20 cellular contexts compared by ENCODE assay signal in the genomic region with DNA sequence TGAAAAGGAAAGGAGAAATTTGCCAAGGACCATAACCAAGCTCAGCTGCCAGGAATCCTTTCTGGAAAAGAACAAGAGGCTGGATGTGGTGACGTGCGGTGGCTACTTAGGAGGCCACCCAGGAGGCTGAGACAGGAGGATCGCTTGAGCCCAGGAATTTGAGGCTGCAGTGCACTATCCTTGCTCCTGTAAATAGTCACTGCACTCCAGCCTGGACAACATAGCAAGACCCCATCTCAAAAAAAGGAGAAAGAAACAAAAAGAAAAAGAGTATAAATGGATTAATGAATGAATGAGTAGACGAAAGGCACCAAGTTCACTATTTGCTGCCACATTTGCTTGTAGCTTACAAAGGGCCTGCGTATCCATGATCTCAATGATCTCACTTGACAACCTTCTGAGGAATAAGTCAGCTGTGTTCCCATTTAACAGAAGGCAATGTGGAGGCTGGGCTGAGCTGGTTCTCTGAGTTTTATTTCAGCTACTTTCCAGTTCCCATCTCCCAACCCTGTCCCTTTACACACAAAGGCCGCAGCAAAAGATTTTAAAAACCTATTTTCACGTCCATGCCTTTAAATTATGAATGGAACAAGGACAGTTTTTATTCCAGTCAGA. TPM values are rescaled to one million over a fixed set of nuclear protein-coding genes. Genes with fewer than 3 reads are reported as not detected.
DNase-seq lines count a peak whose midpoint lies in the region; ATAC-seq, FAIRE-seq and TF ChIP-seq lines count a peak whose summit lies in the region.
"Had no signal": no experiment of that assay in that cellular context is flagged by ENCODE, and none has a peak within 500 bp of the region (broad histone marks: within the 10 kb centered on the region; RNA-seq: fewer than 3 reads in every experiment).

No MANE protein-coding gene starts in this region.

- no peak for TF ChIP-seq EP300 in K562 (IDR thresholded peaks at IDR 0.05; ENCODE audit: low read length)
- no peak for TF ChIP-seq EP300 in upper lobe of left lung (IDR thresholded peaks at IDR 0.05)

- H3K4me3 ChIP-seq in HEK293 (ENCODE audit: low read depth, low read length) (no peak overlapping the region), K562 (no peak overlapping the region), neutrophil (ENCODE audit: low read depth in 1 of 2, low read length in 1 of 2) (no peak overlapping the region), psoas muscle (no peak overlapping the region), A673 (ENCODE audit: low read depth, low read length, poor library complexity, severe bottlenecking) (no peak overlapping the region), upper lobe of right lung (no peak overlapping the region), upper lobe of left lung (no peak overlapping the region)

- no peak for FAIRE-seq in K562 (lab: Jason Lieb, UNC)

- no peak for TF ChIP-seq RAD21 in K562 (CRISPR knock-in tag; conservative IDR thresholded peaks at IDR 0.05 in 1 of 2, IDR thresholded peaks at IDR 0.05 in 1 of 2)

- DNase-seq in K562 (ENCODE audit: extremely low read depth in 1 of 4, low spot score in 3 of 4) (no peak), psoas muscle (no peak), A673 (ENCODE audit: low spot score) (no peak), upper lobe of right lung (no peak), midbrain (lab: John Stamatoyannopoulos, UW) (no peak), upper lobe of left lung (no peak)
- DNase-seq: ACHN; AML-193; Caco-2; CD4-positive, alpha-beta T cell; DMS153; DMS79; GF-D8; GOT3; H7 had no signal

- H4K20me1 ChIP-seq in K562 (replicated peaks; ENCODE audit: control insufficient read depth, insufficient read depth, low read length): no peaks in the 10 kb centered on the region

- 6% methylated on average over 7 of the region's 7 CpGs for WGBS in K562 (ENCODE audit: insufficient coverage, low coverage, missing lambda C conversion rate)
- WGBS in psoas muscle, 3 donors: 92 to 99% (median 96%) methylated on average over 7 of the region's 7 CpGs
- 93 to 96% methylated on average over 7 of the region's 7 CpGs for WGBS in upper lobe of left lung, 2 donors

- POLR2A ChIA-PET in HEK293 (lab: Yijun Ruan, JAX) (no interaction called here), K562 (lab: Yijun Ruan, JAX) (interaction anchor here (0.9 kb wide), 1 partner anchor 13 kb away, joined by 3 read pairs; no protein-coding TSS in a partner anchor), A673 (lab: Charles Lee; ENCODE audit: low non-redundant PET) (no interaction called here)

- no peaks in the 10 kb centered on the region for H3K36me3 ChIP-seq in HEK293 (ENCODE audit: control insufficient read depth in 2 of 2, insufficient read depth in 1 of 2, low read length in 2 of 2)
- H3K36me3 ChIP-seq in K562 (ENCODE audit: control insufficient read depth, insufficient read depth, low read length): no peaks in the 10 kb centered on the region
- H3K36me3 ChIP-seq in neutrophil: no peaks in the 10 kb centered on the region
- no peaks in the 10 kb centered on the region for H3K36me3 ChIP-seq in psoas muscle (ENCODE audit: insufficient read depth in 1 of 2, low read depth in 1 of 2)
- no peaks in the 10 kb centered on the region for H3K36me3 ChIP-seq in A673 (ENCODE audit: insufficient read depth, low read length, poor library complexity, severe bottlenecking)
- H3K36me3 ChIP-seq in upper lobe of right lung: no peaks in the 10 kb centered on the region
- H3K36me3 ChIP-seq in upper lobe of left lung: no peaks in the 10 kb centered on the region

- in situ Hi-C loops in K562 (cut with MboI): no loop called here

- H3K79me2 ChIP-seq in K562 (ENCODE audit: control insufficient read depth, insufficient read depth, low read length): no peaks in the 10 kb centered on the region

- intact Hi-C loops in K562 (cut with micrococcal nuclease) (no loop called here), psoas muscle (cut with DNase I) (no loop called here), A673 (cut with micrococcal nuclease; ENCODE audit: unreplicated experiment) (no loop called here), upper lobe of right lung (cut with DNase I) (no loop called here)

- no peak overlapping the region for H2AFZ ChIP-seq in K562 (ENCODE audit: low read depth, low read length)

- H3K4me1 ChIP-seq in HEK293 (ENCODE audit: control insufficient read depth, insufficient read depth, low read length): peaks cover 6% of the 10 kb centered on the region; the same call in 1 of the 2 replicates
- no peaks in the 10 kb centered on the region for H3K4me1 ChIP-seq in K562 (replicated peaks in 1 of 2; ENCODE audit: control insufficient read depth in 2 of 2, insufficient read depth in 2 of 2, low read length in 2 of 2)
- peaks cover 25 to 31% of the 10 kb centered on the region in 2 experiments for H3K4me1 ChIP-seq in neutrophil (ENCODE audit: control insufficient read depth in 1 of 2, insufficient read depth in 1 of 2, low read depth in 1 of 2, low read length in 1 of 2)
- H3K4me1 ChIP-seq in psoas muscle: peaks cover 53% of the 10 kb centered on the region
- H3K4me1 ChIP-seq in A673 (ENCODE audit: insufficient read depth, low read length, poor library complexity, severe bottlenecking): no peaks in the 10 kb centered on the region
- no peaks in the 10 kb centered on the region for H3K4me1 ChIP-seq in upper lobe of right lung
- H3K4me1 ChIP-seq in upper lobe of left lung: no peaks in the 10 kb centered on the region

- H3K9me1 ChIP-seq in K562 (ENCODE audit: control insufficient read depth, insufficient read depth, low read length): no peaks in the 10 kb centered on the region

- ATAC-seq in K562: no peak
- no peak for ATAC-seq in psoas muscle
- ATAC-seq in upper lobe of right lung: no peak
- no peak for ATAC-seq in upper lobe of left lung (ENCODE audit: low FRiP score in 2 of 2)
- ATAC-seq: HCT116 had no signal

- H3K9me3 ChIP-seq in HEK293 (ENCODE audit: control insufficient read depth, insufficient read depth, low read depth, low read length): no peaks in the 10 kb centered on the region
- no peaks in the 10 kb centered on the region for H3K9me3 ChIP-seq in K562 (replicated peaks; ENCODE audit: control insufficient read depth, insufficient read depth, low read depth, low read length)
- no peaks in the 10 kb centered on the region for H3K9me3 ChIP-seq in neutrophil
- H3K9me3 ChIP-seq in psoas muscle: no peaks in the 10 kb centered on the region
- no peaks in the 10 kb centered on the region for H3K9me3 ChIP-seq in A673 (ENCODE audit: low read depth, low read length, poor library complexity, severe bottlenecking)
- no peaks in the 10 kb centered on the region for H3K9me3 ChIP-seq in upper lobe of right lung
- no peaks in the 10 kb centered on the region for H3K9me3 ChIP-seq in upper lobe of left lung
- H3K9me3 ChIP-seq: Caco-2 had no signal

- CTCF ChIA-PET in HEK293 (lab: Yijun Ruan, JAX): interaction anchor here (0.8 to 1.1 kb wide), 2 partner anchors 24 to 78 kb away, joined by 3 read pairs; no protein-coding TSS in a partner anchor
- CTCF ChIA-PET in K562 (lab: Yijun Ruan, JAX; ENCODE audit: low intra/inter-chr PET ratio): no interaction called here
- CTCF ChIA-PET in A673 (lab: Charles Lee): interaction anchor here (0.6 kb wide), 1 partner anchor 107 kb away, joined by 5 read pairs; no protein-coding TSS in a partner anchor

- no peak overlapping the region for H3K9ac ChIP-seq in K562 (ENCODE audit: insufficient read depth in 1 of 2, low read depth in 2 of 2, low read length in 2 of 2)

- TF ChIP-seq POLR2A in K562 (conservative IDR thresholded peaks at IDR 0.05) (no peak), upper lobe of left lung (IDR thresholded peaks at IDR 0.05) (no peak)

- no peak overlapping the region for H3K4me2 ChIP-seq in K562 (ENCODE audit: insufficient read depth, low read length)

- H3K27ac ChIP-seq in HEK293 (ENCODE audit: extremely low read depth, low read depth, low read length) (no peak overlapping the region), K562 (ENCODE audit: extremely low read depth, low read depth, low read length) (no peak overlapping the region), neutrophil (peak overlapping the region; percentile 24), psoas muscle (peak overlapping the region; percentile 99), A673 (ENCODE audit: low read depth, low read length, poor library complexity, severe bottlenecking) (no peak overlapping the region), upper lobe of right lung (no peak overlapping the region), upper lobe of left lung (no peak overlapping the region)
- H3K27ac ChIP-seq: C4-2B had no signal

- TF ChIP-seq CTCF in HEK293 (tag by site-specific recombination; IDR thresholded peaks at IDR 0.05) (no peak), K562 (IDR thresholded peaks at IDR 0.05 in 2 of 3, conservative IDR thresholded peaks at IDR 0.05 in 1 of 3; ENCODE audit: insufficient read depth in 2 of 3, low read depth in 1 of 3, low read length in 3 of 3) (no peak), neutrophil (IDR thresholded peaks at IDR 0.05) (no peak), psoas muscle (IDR thresholded peaks at IDR 0.05) (no peak), A673 (conservative IDR thresholded peaks at IDR 0.05; ENCODE audit: low read depth, low read length) (no peak), upper lobe of right lung (IDR thresholded peaks at IDR 0.05) (no peak), upper lobe of left lung (IDR thresholded peaks at IDR 0.05) (no peak)

- peaks cover 23 to 48% of the 10 kb centered on the region in 2 experiments for H3K27me3 ChIP-seq in K562 (ENCODE audit: control insufficient read depth in 2 of 2, insufficient read depth in 2 of 2, low read length in 2 of 2)
- H3K27me3 ChIP-seq in neutrophil: no peaks in the 10 kb centered on the region
- no peaks in the 10 kb centered on the region for H3K27me3 ChIP-seq in psoas muscle (ENCODE audit: insufficient read depth in 3 of 3, low read length in 2 of 3)
- H3K27me3 ChIP-seq in A673 (replicated peaks; ENCODE audit: insufficient read depth, low read depth, low read length, poor library complexity): no peaks in the 10 kb centered on the region
- no peaks in the 10 kb centered on the region for H3K27me3 ChIP-seq in upper lobe of right lung
- H3K27me3 ChIP-seq in upper lobe of left lung: no peaks in the 10 kb centered on the region

- BruUV-seq in K562 (replicated peaks; lab: Mats Ljungman, UMichigan) (no TSS peak), A673 (replicated peaks; lab: Mats Ljungman, UMichigan) (no TSS peak)

RNA-seq across cellular contexts. Expression of a gene that starts 29.8 kb away (rescaled TPM):
- 5.9 and 6.9 TPM in 2 replicates for total RNA-seq in K562 (2011; cell fraction: chromatin; rRNA removed; ENCODE audit: low replicate concordance)
- total RNA-seq in K562 (2011; cell fraction: nucleolus; rRNA removed): 2.2 and 3.3 TPM in 2 replicates
- total RNA-seq in K562 (2011; cell fraction: nucleoplasm; rRNA removed): 3.2 and 7.3 TPM in 2 replicates
- total RNA-seq in K562 (2014; rRNA removed): 1.7 and 1.8 TPM in 2 replicates
- total RNA-seq in K562 (2014; rRNA removed; fragmentation: Illumina TruSeq; extraction: Trizol): 2.1 and 3.1 TPM in 2 replicates
- total RNA-seq in K562 (2015; rRNA removed; fragmentation: Illumina TruSeq; extraction: Trizol): 1.6 and 2.1 TPM in 2 replicates
- total RNA-seq in K562 (2021): 1.1 and 1.6 TPM in 2 replicates
- 0.64 and 1.4 TPM in 2 replicates for polyA plus RNA-seq in K562 (2011; rRNA removed)
- polyA plus RNA-seq in K562 (2011; cell fraction: cytosol; rRNA removed): 1.3 and 1.8 TPM in 2 replicates
- polyA plus RNA-seq in K562 (2011; cell fraction: nucleus; rRNA removed): 1.6 and 1.9 TPM in 2 replicates
- 1.5 and 2.5 TPM in 2 replicates for polyA plus RNA-seq in K562 (2012)
- 3.8 and 5.6 TPM in 2 replicates for polyA plus RNA-seq in K562 (2014; fragmentation: Illumina TruSeq; extraction: Trizol)
- polyA plus RNA-seq in K562 (2014; fragmentation: Nextera tagmentation; extraction: Ambion mirVana): 1 to 10 TPM; 1.0 to 1.8 TPM
- 3.7 and 3.8 TPM in 2 replicates for polyA plus RNA-seq in K562 (2014; rRNA removed)
- polyA minus RNA-seq in K562 (2011; rRNA and poly(A)+ RNA removed): 1.3 and 3.0 TPM in 2 replicates
- polyA minus RNA-seq in K562 (2011; cell fraction: cytosol; rRNA and poly(A)+ RNA removed): not detected in 2 replicates
- polyA minus RNA-seq in K562 (2011; cell fraction: nucleus; rRNA and poly(A)+ RNA removed): 0.81 and 1.9 TPM in 2 replicates
- 1 to 10 TPM; 2.1 to 6.1 (median 3.1) TPM for total RNA-seq in psoas muscle
- 1 to 10 TPM; 1.7 to 3.7 (median 1.9) TPM for polyA plus RNA-seq in psoas muscle
- 1.0 and 1.9 TPM in 2 replicates for total RNA-seq in A673 (2021)
- total RNA-seq in upper lobe of right lung: 4.8 TPM
- total RNA-seq in upper lobe of left lung: 10 to 100 TPM in 2 of 6 donors, 1 to 10 TPM in 4; 3.6 to 16.8 (median 7.7) TPM

RNA-seq across cellular contexts. Expression of a gene that starts 30.1 kb away (rescaled TPM):
- total RNA-seq in K562 (2011; cell fraction: chromatin; rRNA removed; ENCODE audit: low replicate concordance): 0.14 and 0.33 TPM in 2 replicates
- 0.17 TPM in 1 of 2 replicates, not detected in the other for total RNA-seq in K562 (2011; cell fraction: nucleolus; rRNA removed)
- total RNA-seq in K562 (2011; cell fraction: nucleoplasm; rRNA removed): 0.23 and 0.51 TPM in 2 replicates
- total RNA-seq in K562 (2014; rRNA removed) (0.04 and 0.05 TPM in 2 replicates), K562 (2014; rRNA removed; fragmentation: Illumina TruSeq; extraction: Trizol) (0.15 and 0.26 TPM in 2 replicates), K562 (2015; rRNA removed; fragmentation: Illumina TruSeq; extraction: Trizol) (0.11 and 0.15 TPM in 2 replicates), K562 (2021) (0.16 and 0.42 TPM in 2 replicates), psoas muscle (10 to 100 TPM in 1 of 4 donors, 1 to 10 TPM in 2, under 1 TPM in 1; 0.82 to 47.7 (median 6.4) TPM), A673 (2021) (0.55 and 0.67 TPM in 2 replicates), upper lobe of right lung (7.5 TPM), upper lobe of left lung (1 to 10 TPM; 2.4 to 9.9 (median 6.5) TPM)
- polyA plus RNA-seq in K562 (2011; rRNA removed) (0.05 and 0.11 TPM in 2 replicates), K562 (2014; fragmentation: Illumina TruSeq; extraction: Trizol) (0.11 and 0.31 TPM in 2 replicates), K562 (2014; fragmentation: Nextera tagmentation; extraction: Ambion mirVana) (under 1 TPM; 0.08 to 0.27 TPM), K562 (2014; rRNA removed) (0.07 and 0.15 TPM in 2 replicates), psoas muscle (10 to 100 TPM in 1 of 3 donors, under 1 TPM in 2; 0.75 to 31.1 (median 0.86) TPM)
- 0.04 TPM in 1 of 2 replicates, not detected in the other for polyA plus RNA-seq in K562 (2011; cell fraction: cytosol; rRNA removed)
- 0.10 and 0.11 TPM in 2 replicates for polyA plus RNA-seq in K562 (2011; cell fraction: nucleus; rRNA removed)
- 0.17 and 0.21 TPM in 2 replicates for polyA plus RNA-seq in K562 (2012)
- polyA minus RNA-seq in K562 (2011; rRNA and poly(A)+ RNA removed): 0.39 TPM in 1 of 2 replicates, not detected in the other
- 0.67 and 1.3 TPM in 2 replicates for polyA minus RNA-seq in K562 (2011; cell fraction: cytosol; rRNA and poly(A)+ RNA removed)
- polyA minus RNA-seq in K562 (2011; cell fraction: nucleus; rRNA and poly(A)+ RNA removed): 0.27 TPM in 1 of 2 replicates, not detected in the other
- total RNA-seq: HT-29 had no signal

Comparison
In these comparisons a context has a peak if more than half of its experiments do, and no peak if none do; other contexts are left out.
1. H3K27ac ChIP-seq: peak in neutrophil (single experiment) and psoas muscle (single experiment); none in HEK293 (single experiment), K562 (single experiment), A673 (single experiment), upper lobe of right lung (single experiment) and upper lobe of left lung (0 of 4).